Comparison of ENCODE assay signal across 12 cellular contexts in genomic region chr4:41178372-41179085, GRCh38. TPM values are rescaled to one million over a fixed set of nuclear protein-coding genes. Genes with fewer than 3 reads are reported as not detected.
DNase-seq lines count a peak whose midpoint lies in the region; ATAC-seq and TF ChIP-seq lines count a peak whose summit lies in the region.
"Had no signal": no experiment of that assay in that cellular context is flagged by ENCODE, and none has a peak within 500 bp of the region (broad histone marks: within the 10 kb centered on the region; RNA-seq: fewer than 3 reads in every experiment).

No MANE protein-coding gene starts in this region.

- no peak overlapping the region for H3K4me3 ChIP-seq in right atrium auricular region
- H3K4me3 ChIP-seq in choroid plexus epithelial cell (ENCODE audit: low read depth, low read length) = no peak overlapping the region
- no peak overlapping the region for H3K4me3 ChIP-seq in left lung
- no peak overlapping the region for H3K4me3 ChIP-seq in aorta (ENCODE audit: low read length in 2 of 2)

- DNase-seq in Right ventricle myocardium inferior (ENCODE audit: missing footprints) = no peak
- no peak for DNase-seq in right atrium auricular region (ENCODE audit: low spot score)
- DNase-seq in choroid plexus epithelial cell (ENCODE audit: low read depth) = peak; percentile 95
- no peak for DNase-seq in left lung
- no peak for DNase-seq in aorta
- DNase-seq in NK-92 (lab: John Stamatoyannopoulos, UW; ENCODE audit: unreplicated experiment) = no peak
- no peak for DNase-seq in MV-4-11 (lab: John Stamatoyannopoulos, UW)
- DNase-seq: activated CD4-positive, CD25-positive, alpha-beta regulatory T cell; activated naive CD8-positive, alpha-beta T cell treated with anti-CD3 and anti-CD28 coated beads for 36 hours had no signal

- TF ChIP-seq CTCF in right atrium auricular region (IDR thresholded peaks at IDR 0.05) = no peak
- TF ChIP-seq CTCF in choroid plexus epithelial cell (conservative IDR thresholded peaks at IDR 0.05; ENCODE audit: low read depth, low read length) = no peak
- no peak for TF ChIP-seq CTCF in left lung (IDR thresholded peaks at IDR 0.05)

- H3K27ac ChIP-seq in right atrium auricular region = peak overlapping the region in 1 of 2 donors; percentile 44
- peak overlapping the region; percentile 7 to 28 for H3K27ac ChIP-seq in left lung
- peak overlapping the region; percentile 67 to 75 for H3K27ac ChIP-seq in aorta (ENCODE audit: low read depth in 1 of 2, low read length in 2 of 2)
- H3K27ac ChIP-seq: 22Rv1, neutrophil had no signal

- no peaks in the 10 kb centered on the region for H3K36me3 ChIP-seq in right atrium auricular region
- H3K36me3 ChIP-seq in left lung = no peaks in the 10 kb centered on the region
- no peaks in the 10 kb centered on the region for H3K36me3 ChIP-seq in aorta (ENCODE audit: control insufficient read depth in 1 of 2, insufficient read depth in 2 of 2, low read length in 1 of 2)
- H3K36me3 ChIP-seq: neutrophil had no signal

- ATAC-seq in Right ventricle myocardium inferior (peak; percentile 84), left lung (peak; percentile 73), aorta (ENCODE audit: low FRiP score) (peak; percentile 67), GM19324 (IDR thresholded peaks at IDR 0.05; ENCODE audit: low FRiP score, unreplicated experiment) (no peak)

- H3K27me3 ChIP-seq in right atrium auricular region = no peaks in the 10 kb centered on the region
- H3K27me3 ChIP-seq in left lung = no peaks in the 10 kb centered on the region
- no peaks in the 10 kb centered on the region for H3K27me3 ChIP-seq in aorta (ENCODE audit: control insufficient read depth in 1 of 2, insufficient read depth in 2 of 2, low read length in 1 of 2)
- H3K27me3 ChIP-seq: neutrophil had no signal

- H3K4me1 ChIP-seq in right atrium auricular region (peaks cover 0 to 45% of the 10 kb centered on the region in 2 donors), left lung (peaks cover 14 to 28% of the 10 kb centered on the region in 2 donors), aorta (ENCODE audit: control insufficient read depth in 1 of 2, insufficient read depth in 2 of 2, low read length in 2 of 2) (peaks cover 4 to 8% of the 10 kb centered on the region in 2 donors)

- intact Hi-C loops in Right ventricle myocardium inferior (cut with DNase I) = no loop called here
- intact Hi-C loops in left lung (cut with DNase I) = no loop called here
- intact Hi-C loops in aorta (cut with DNase I) = loop anchor here in 1 of 2 donors (5.0 kb wide), 1 partner anchor 34 kb away; the partner anchor contains the start of gene APBB2

- H3K9me3 ChIP-seq in right atrium auricular region (no peaks in the 10 kb centered on the region), left lung (no peaks in the 10 kb centered on the region), aorta (ENCODE audit: control insufficient read depth, low read length) (no peaks in the 10 kb centered on the region)
- H3K9me3 ChIP-seq: neutrophil had no signal

- WGBS in aorta, 2 donors = 32% methylated on average over 4 of the region's 4 CpGs

RNA-seq across cellular contexts. Expression of gene APBB2, which starts 35.8 kb away (rescaled TPM):
- total RNA-seq in Right ventricle myocardium inferior = 23.8 TPM
- 10 to 100 TPM; 37.3 to 75.3 TPM for total RNA-seq in right atrium auricular region
- 10 to 100 TPM; 55.6 to 94.8 TPM for total RNA-seq in left lung
- 100 to 1,000 TPM in 1 of 2 donors, 10 to 100 TPM in 1; 99.8 to 101 TPM for total RNA-seq in aorta
- 10 to 100 TPM; 22.7 to 28.9 TPM for polyA plus RNA-seq in aorta
